In genomic region chr11:61279934-61280656, GRCh38 we compare ENCODE assay signal across 19 cellular contexts. TPM values are rescaled to one million over a fixed set of nuclear protein-coding genes. Genes with fewer than 3 reads are reported as not detected.
DNase-seq lines count a peak whose midpoint lies in the region; ATAC-seq, FAIRE-seq and TF ChIP-seq lines count a peak whose summit lies in the region.
"Had no signal": no experiment of that assay in that cellular context is flagged by ENCODE, and none has a peak within 500 bp of the region (broad histone marks: within the 10 kb centered on the region; RNA-seq: fewer than 3 reads in every experiment).

No MANE protein-coding gene starts in this region.

- H3K23ac ChIP-seq in mesendoderm (ENCODE audit: low read length): no peak overlapping the region

- no peaks in the 10 kb centered on the region for H3K9me3 Mint-ChIP-seq in type B pancreatic cell
- H3K9me3 Mint-ChIP-seq: IgD-negative memory B cell had no signal

- no CpG with 5 or more reads among the region's 12 CpGs for WGBS in mesendoderm (ENCODE audit: extremely low coverage, insufficient coverage, low lambda C conversion rate)

- H3K9ac ChIP-seq in mesendoderm (ENCODE audit: low read length) (no peak overlapping the region), colonic mucosa (ENCODE audit: low read depth in 2 of 2, low read length in 2 of 2) (no peak overlapping the region)

- H4K5ac ChIP-seq in mesendoderm (ENCODE audit: low read length): no peak overlapping the region

- H2AK5ac ChIP-seq in mesendoderm (ENCODE audit: low read length): no peak overlapping the region

- no peak overlapping the region for H3K4ac ChIP-seq in mesendoderm (ENCODE audit: low read depth, low read length)

- peaks cover 8% of the 10 kb centered on the region for H3K4me1 Mint-ChIP-seq in type B pancreatic cell (ENCODE audit: unreplicated experiment)
- H3K4me1 Mint-ChIP-seq: IgD-negative memory B cell had no signal

- no peak overlapping the region for H3K27ac Mint-ChIP-seq in type B pancreatic cell
- H3K27ac Mint-ChIP-seq: IgD-negative memory B cell had no signal

- peaks cover 7% of the 10 kb centered on the region for H3K4me1 ChIP-seq in mesendoderm (ENCODE audit: control insufficient read depth, low read depth, low read length)
- H3K4me1 ChIP-seq in left ventricle myocardium inferior: no peaks in the 10 kb centered on the region
- H3K4me1 ChIP-seq in colonic mucosa: no peaks in the 10 kb centered on the region
- H3K4me1 ChIP-seq: SJSA1 had no signal

- no peaks in the 10 kb centered on the region for H3K27me3 Mint-ChIP-seq in type B pancreatic cell
- H3K27me3 Mint-ChIP-seq: IgD-negative memory B cell had no signal

- H3K4me3 Mint-ChIP-seq in type B pancreatic cell: no peak overlapping the region

- peaks cover 13% of the 10 kb centered on the region for H3K36me3 Mint-ChIP-seq in type B pancreatic cell

- no peaks in the 10 kb centered on the region for H3K79me2 ChIP-seq in mesendoderm (ENCODE audit: control insufficient read depth, insufficient read depth, low read length)

- no peak overlapping the region for H2BK15ac ChIP-seq in mesendoderm (replicated peaks; ENCODE audit: low read depth)

- no peak overlapping the region for H3K4me3 ChIP-seq in H7 (ENCODE audit: insufficient read depth, low read depth, low read length)
- H3K4me3 ChIP-seq in bronchial epithelial cell (ENCODE audit: low read depth, low read length): no peak overlapping the region
- H3K4me3 ChIP-seq in mesendoderm (ENCODE audit: low read length): no peak overlapping the region
- no peak overlapping the region for H3K4me3 ChIP-seq in left ventricle myocardium inferior
- no peak overlapping the region for H3K4me3 ChIP-seq in colonic mucosa
- H3K4me3 ChIP-seq: SJSA1 had no signal

- H3K56ac ChIP-seq in mesendoderm (ENCODE audit: low read length): no peak overlapping the region

- intact Hi-C loops in left ventricle myocardium inferior (cut with micrococcal nuclease) (no loop called here), colonic mucosa (cut with DNase I) (no loop called here)

- H2BK120ac ChIP-seq in mesendoderm (ENCODE audit: low read depth, low read length): no peak overlapping the region

- H3K27ac ChIP-seq in mesendoderm (ENCODE audit: low read depth, low read length) (no peak overlapping the region), left ventricle myocardium inferior (replicated peaks) (no peak overlapping the region), colonic mucosa (no peak overlapping the region)
- H3K27ac ChIP-seq: SJSA1 had no signal

- H4K8ac ChIP-seq in mesendoderm (ENCODE audit: low read depth, low read length): no peak overlapping the region

- peaks cover 5% of the 10 kb centered on the region; the same call in 1 of the 2 replicates for H3K27me3 ChIP-seq in H7 (ENCODE audit: control insufficient read depth, insufficient read depth, low read length)
- no peaks in the 10 kb centered on the region for H3K27me3 ChIP-seq in bronchial epithelial cell (ENCODE audit: control insufficient read depth, insufficient read depth, low read length)
- no peaks in the 10 kb centered on the region for H3K27me3 ChIP-seq in mesendoderm (ENCODE audit: insufficient read depth, low read length, poor library complexity)
- no peaks in the 10 kb centered on the region for H3K27me3 ChIP-seq in left ventricle myocardium inferior (ENCODE audit: low read depth)
- no peaks in the 10 kb centered on the region for H3K27me3 ChIP-seq in colonic mucosa

- TF ChIP-seq CTCF in bronchial epithelial cell (IDR thresholded peaks at IDR 0.05; ENCODE audit: insufficient read depth, low read length, severe bottlenecking) (no peak), type B pancreatic cell (conservative IDR thresholded peaks at IDR 0.05) (no peak), left ventricle myocardium inferior (IDR thresholded peaks at IDR 0.05; ENCODE audit: borderline replicate concordance) (no peak), colonic mucosa (IDR thresholded peaks at IDR 0.05) (no peak)

- H3K9me3 ChIP-seq in left ventricle myocardium inferior (replicated peaks) (peaks cover 4% of the 10 kb centered on the region), colonic mucosa (no peaks in the 10 kb centered on the region)
- H3K9me3 ChIP-seq: SJSA1 had no signal

- H3K18ac ChIP-seq in mesendoderm (ENCODE audit: low read length): no peak overlapping the region

- H3K36me3 ChIP-seq in H7 (replicated peaks; ENCODE audit: control insufficient read depth, insufficient read depth, low read length): no peaks in the 10 kb centered on the region; the same call in none of the 2 replicates
- no peaks in the 10 kb centered on the region for H3K36me3 ChIP-seq in bronchial epithelial cell (ENCODE audit: control insufficient read depth, insufficient read depth, low read length)
- no peaks in the 10 kb centered on the region for H3K36me3 ChIP-seq in mesendoderm (ENCODE audit: control insufficient read depth, insufficient read depth, low read length)
- H3K36me3 ChIP-seq in left ventricle myocardium inferior: peaks cover 9% of the 10 kb centered on the region
- H3K36me3 ChIP-seq in colonic mucosa: no peaks in the 10 kb centered on the region
- H3K36me3 ChIP-seq: SJSA1 had no signal

- H3K4me2 ChIP-seq in mesendoderm (ENCODE audit: low read length): no peak overlapping the region

- DNase-seq in H7: peak; percentile 68
- DNase-seq in NCI-H2196 treated with DMSO at 0.1 percent for 48 hours (lab: John Stamatoyannopoulos, UW; ENCODE audit: unreplicated experiment): peak; percentile 32
- DNase-seq in bronchial epithelial cell (ENCODE audit: low read depth): peak; percentile 97
- DNase-seq in mesendoderm: peak; percentile 31
- DNase-seq in type B pancreatic cell (ENCODE audit: extremely low spot score, unreplicated experiment): no peak
- no peak for DNase-seq in left ventricle myocardium inferior
- no peak for DNase-seq in colonic mucosa
- DNase-seq: activated CD4-positive, CD25-positive, alpha-beta regulatory T cell treated with anti-CD3 and anti-CD28 coated beads, Interleukin-2, amount 50 U/mL, for 72 hours; activated effector memory CD4-positive, alpha-beta T cell treated with anti-CD3 and anti-CD28 coated beads, Interleukin-2, amount 50 U/mL, for 16 hours; cortex of kidney; NCI-H1048; NCI-H345; stimulated activated CD4-positive, alpha-beta T cell treated with anti-CD3 and anti-CD28 coated beads, Interleukin-1b, Interleukin-23, amount 100 ng/mL, for 48 hours; T-helper 9 cell had no signal

- H3K79me1 ChIP-seq in mesendoderm (ENCODE audit: low read length): no peaks in the 10 kb centered on the region

- H2BK5ac ChIP-seq in mesendoderm (ENCODE audit: low read length): no peak overlapping the region

- FAIRE-seq in bronchial epithelial cell (lab: Jason Lieb, UNC): no peak

- ATAC-seq in HG03025 (IDR thresholded peaks at IDR 0.05; ENCODE audit: low FRiP score, unreplicated experiment): no peak
- ATAC-seq: sciatic nerve had no signal

RNA-seq across cellular contexts. Expression of gene VWCE, which starts 15.0 kb away (rescaled TPM):
- 0.85 and 1.1 TPM in 2 replicates for total RNA-seq in H7 (2014; rRNA removed; shearing (Covaris generic))
- total RNA-seq in bronchial epithelial cell (0.26 TPM in 2 replicates), type B pancreatic cell (ENCODE audit: low replicate concordance) (5.4 and 20.0 TPM in 2 replicates), left ventricle myocardium inferior (0.77 TPM), colonic mucosa (under 1 TPM; 0.37 to 0.58 TPM)
- 7.1 TPM for polyA plus RNA-seq in mesendoderm (2013, experiment 1 of 2)
- 6.7 TPM for polyA plus RNA-seq in mesendoderm (2013, experiment 2 of 2)

RNA-seq across cellular contexts. Expression of gene PGA5, which starts 39.1 kb away (rescaled TPM):
- total RNA-seq in H7 (2014; rRNA removed; shearing (Covaris generic)): 0.69 and 1.5 TPM in 2 replicates
- total RNA-seq in bronchial epithelial cell (not detected in 2 replicates), type B pancreatic cell (ENCODE audit: low replicate concordance) (0.62 and 2.9 TPM in 2 replicates), left ventricle myocardium inferior (not detected), colonic mucosa (not detected)
- 0.31 TPM for polyA plus RNA-seq in mesendoderm (2013, experiment 1 of 2)
- polyA plus RNA-seq in mesendoderm (2013, experiment 2 of 2): 0.31 TPM
- total RNA-seq: kidney epithelial cell, sciatic nerve, SJSA1 had no signal
- polyA plus RNA-seq: IgD-negative memory B cell had no signal

RNA-seq across cellular contexts. Expression of gene DDB1, which starts 52.8 kb away (rescaled TPM):
- total RNA-seq in H7 (2014; rRNA removed; shearing (Covaris generic)): 256 and 260 TPM in 2 replicates
- total RNA-seq in bronchial epithelial cell: 154 and 228 TPM in 2 replicates
- 111 TPM for polyA plus RNA-seq in mesendoderm (2013, experiment 1 of 2)
- 111 TPM for polyA plus RNA-seq in mesendoderm (2013, experiment 2 of 2)
- total RNA-seq in type B pancreatic cell (ENCODE audit: low replicate concordance): 234 and 279 TPM in 2 replicates
- total RNA-seq in left ventricle myocardium inferior: 128 TPM
- total RNA-seq in colonic mucosa: 100 to 1,000 TPM; 154 to 189 TPM

RNA-seq across cellular contexts. Expression of gene TKFC, which starts 52.9 kb away (rescaled TPM):
- 84.5 and 102 TPM in 2 replicates for total RNA-seq in H7 (2014; rRNA removed; shearing (Covaris generic))
- total RNA-seq in bronchial epithelial cell (22.3 and 22.9 TPM in 2 replicates), type B pancreatic cell (ENCODE audit: low replicate concordance) (66.9 and 72.6 TPM in 2 replicates), left ventricle myocardium inferior (17.8 TPM), colonic mucosa (10 to 100 TPM; 50.0 to 81.3 TPM)
- polyA plus RNA-seq in mesendoderm (2013, experiment 1 of 2): 17.3 TPM
- 16.9 TPM for polyA plus RNA-seq in mesendoderm (2013, experiment 2 of 2)

RNA-seq across cellular contexts. Expression of gene PGA4, which starts 57.9 kb away (rescaled TPM):
- total RNA-seq in H7 (2014; rRNA removed; shearing (Covaris generic)): 0.22 and 1.3 TPM in 2 replicates
- total RNA-seq in bronchial epithelial cell (not detected in 2 replicates), type B pancreatic cell (ENCODE audit: low replicate concordance) (1.6 and 7.0 TPM in 2 replicates), left ventricle myocardium inferior (1.3 TPM), colonic mucosa (not detected)
- polyA plus RNA-seq in mesendoderm (2013, experiment 1 of 2): 0.18 TPM
- polyA plus RNA-seq in mesendoderm (2013, experiment 2 of 2): 0.24 TPM
- total RNA-seq: kidney epithelial cell, sciatic nerve, SJSA1 had no signal
- polyA plus RNA-seq: IgD-negative memory B cell had no signal

Comparison
In these comparisons a context has a peak if more than half of its experiments do, and no peak if none do; other contexts are left out.
1. DNase-seq: peak in H7 (single experiment), NCI-H2196 treated with DMSO at 0.1 percent for 48 hours (single experiment), bronchial epithelial cell (single experiment) and mesendoderm (single experiment); none in type B pancreatic cell (single experiment), left ventricle myocardium inferior (single experiment) and colonic mucosa (single experiment).